In the genomic region with DNA sequence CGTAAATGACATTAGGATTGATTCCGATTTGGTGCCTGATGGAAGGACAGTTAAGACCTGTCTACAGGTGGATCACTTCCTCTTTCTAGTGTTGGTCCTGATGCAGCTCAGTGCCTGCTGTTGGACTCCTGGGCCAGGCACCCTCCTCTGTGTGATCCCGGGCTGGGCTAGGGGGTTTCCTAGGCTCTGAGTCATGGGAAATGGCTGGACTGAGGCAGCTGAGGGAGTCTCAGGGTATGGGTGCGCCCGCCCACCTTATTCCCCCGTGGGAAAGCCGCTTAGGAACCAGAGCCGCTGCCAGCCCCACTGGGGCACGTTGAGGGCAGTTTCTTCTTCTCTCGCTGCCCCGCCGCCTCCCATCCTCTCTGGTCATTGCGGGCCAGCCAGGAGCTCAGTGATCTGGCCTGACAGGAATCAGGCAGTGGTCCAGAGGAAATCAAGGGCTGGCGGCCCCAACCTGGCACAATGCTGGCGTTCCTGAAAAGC, we compare ENCODE assay signal across 9 cellular contexts. TPM values are rescaled to one million over a fixed set of nuclear protein-coding genes. Genes with fewer than 3 reads are reported as not detected.
DNase-seq lines count a peak whose midpoint lies in the region; ATAC-seq, FAIRE-seq and TF ChIP-seq lines count a peak whose summit lies in the region.
"Had no signal": no experiment of that assay in that cellular context is flagged by ENCODE, and none has a peak within 500 bp of the region (broad histone marks: within the 10 kb centered on the region; RNA-seq: fewer than 3 reads in every experiment).

No MANE protein-coding gene starts in this region.

- H3K9me3 ChIP-seq in right atrium auricular region (no peaks in the 10 kb centered on the region), endothelial cell of umbilical vein (replicated peaks; ENCODE audit: control insufficient read depth, insufficient read depth, low read length) (no peaks in the 10 kb centered on the region), thoracic aorta (no peaks in the 10 kb centered on the region)

- TF ChIP-seq CTCF in right atrium auricular region (IDR thresholded peaks at IDR 0.05), result no peak
- TF ChIP-seq CTCF in endothelial cell of umbilical vein (IDR thresholded peaks at IDR 0.05; ENCODE audit: extremely low read depth in 1 of 2, insufficient read depth in 1 of 2, low read depth in 1 of 2, low read length in 2 of 2), result no peak
- TF ChIP-seq CTCF in thoracic aorta (IDR thresholded peaks at IDR 0.05), result no peak

- intact Hi-C loops in Right ventricle myocardium inferior (cut with DNase I) (no loop called here), endothelial cell of umbilical vein (cut with micrococcal nuclease) (no loop called here)

- dilution Hi-C loops in endothelial cell of umbilical vein (cut with MboI; ENCODE audit: extremely low pct_ligation_motif_present, low sequenced_read_pairs), result no loop called here

- no peaks in the 10 kb centered on the region for H3K79me2 ChIP-seq in endothelial cell of umbilical vein (ENCODE audit: control insufficient read depth, insufficient read depth, low read length)

- DNase-seq in Right ventricle myocardium inferior (ENCODE audit: missing footprints) (no peak), right atrium auricular region (ENCODE audit: low spot score) (no peak), T-cell (peak in 1 of 34 experiments; percentile 53), endothelial cell of umbilical vein (ENCODE audit: low read depth, low spot score) (peak; percentile 77), thoracic aorta (ENCODE audit: low spot score) (no peak), NCI-H1092 treated with DMSO at 0.1 percent for 48 hours (lab: John Stamatoyannopoulos, UW) (no peak), NCI-H69 (lab: John Stamatoyannopoulos, UW) (no peak), DMS114 treated with DMSO at 0.1 percent for 48 hours (lab: John Stamatoyannopoulos, UW; ENCODE audit: unreplicated experiment) (no peak)

- no peaks in the 10 kb centered on the region for H4K20me1 ChIP-seq in endothelial cell of umbilical vein (replicated peaks; ENCODE audit: control insufficient read depth, extremely low read depth, insufficient read depth, low read length)

- peak; percentile 46 for FAIRE-seq in endothelial cell of umbilical vein (lab: Jason Lieb, UNC)
- FAIRE-seq: keratinocyte had no signal

- ATAC-seq in Right ventricle myocardium inferior, result peak; percentile 43
- peak in 1 of 4 experiments; percentile 8 for ATAC-seq in T-cell (replicated peaks in 1 of 4)
- no peak for ATAC-seq in thoracic aorta (ENCODE audit: insufficient number of reproducible peaks, low FRiP score, low read depth)

- H3K4me1 ChIP-seq in right atrium auricular region (peaks cover 0 to 42% of the 10 kb centered on the region in 2 donors), endothelial cell of umbilical vein (ENCODE audit: control insufficient read depth, extremely low read depth, insufficient read depth, low read length) (peaks cover 9% of the 10 kb centered on the region), thoracic aorta (ENCODE audit: control insufficient read depth in 1 of 2, low read depth in 2 of 2) (peaks cover 15 to 40% of the 10 kb centered on the region in 2 donors)

- no peaks in the 10 kb centered on the region for H3K9me3 Mint-ChIP-seq in T-cell

- peaks cover 97 to 100% (median 98%) of the 10 kb centered on the region in 3 donors for H3K4me1 Mint-ChIP-seq in T-cell

- CTCF ChIA-PET in T-cell (lab: Charles Lee) (interaction anchor here (1.0 kb wide), 3 partner anchors 10 to 27 kb away, joined by 4 to 6 read pairs (median 5); no protein-coding TSS in a partner anchor), endothelial cell of umbilical vein (lab: Charles Lee) (interaction anchor here (1.2 to 5.6 kb wide), 8 partner anchors 11 to 101 kb away, joined by 3 to 52 read pairs (median 4); no protein-coding TSS in a partner anchor)

- H3K4me3 ChIP-seq in right atrium auricular region (no peak overlapping the region), endothelial cell of umbilical vein (replicated peaks in 1 of 3; ENCODE audit: insufficient read depth in 1 of 3, low read depth in 1 of 3, low read length in 3 of 3) (no peak overlapping the region), thoracic aorta (peak overlapping the region; percentile 37)

- peaks cover 57% of the 10 kb centered on the region for H3K36me3 Mint-ChIP-seq in T-cell

- H3K27me3 ChIP-seq in right atrium auricular region (no peaks in the 10 kb centered on the region), endothelial cell of umbilical vein (ENCODE audit: control insufficient read depth in 2 of 2, insufficient read depth in 2 of 2, low read length in 2 of 2) (no peaks in the 10 kb centered on the region), thoracic aorta (replicated peaks; ENCODE audit: insufficient read depth) (no peaks in the 10 kb centered on the region)

- H3K27me3 Mint-ChIP-seq in T-cell, result no peaks in the 10 kb centered on the region

- no peak for TF ChIP-seq POLR2A in endothelial cell of umbilical vein (IDR thresholded peaks at IDR 0.05; ENCODE audit: low read depth, low read length)

- no peak overlapping the region for H2AFZ ChIP-seq in endothelial cell of umbilical vein (ENCODE audit: low read depth, low read length)

- H3K27ac ChIP-seq in right atrium auricular region, result no peak overlapping the region
- peak overlapping the region; percentile 16 for H3K27ac ChIP-seq in endothelial cell of umbilical vein (ENCODE audit: insufficient read depth, low read depth, low read length)
- no peak overlapping the region for H3K27ac ChIP-seq in thoracic aorta

- POLR2A ChIA-PET in T-cell (lab: Charles Lee), result interaction anchor here (1.2 to 1.5 kb wide), 2 partner anchors 16 to 27 kb away, joined by 3 read pairs; no protein-coding TSS in a partner anchor
- POLR2A ChIA-PET in endothelial cell of umbilical vein (lab: Charles Lee), result no interaction called here

- H3K4me2 ChIP-seq in endothelial cell of umbilical vein (ENCODE audit: insufficient read depth, low read length), result no peak overlapping the region

- no peaks in the 10 kb centered on the region for H3K9me1 ChIP-seq in endothelial cell of umbilical vein (replicated peaks; ENCODE audit: control insufficient read depth, extremely low read depth, insufficient read depth, low read length)

- H3K36me3 ChIP-seq in right atrium auricular region (no peaks in the 10 kb centered on the region), endothelial cell of umbilical vein (ENCODE audit: control insufficient read depth in 2 of 2, extremely low read depth in 1 of 2, insufficient read depth in 2 of 2, low read length in 2 of 2) (peaks cover 0 to 3% of the 10 kb centered on the region in 2 experiments), thoracic aorta (peaks cover 4% of the 10 kb centered on the region)

- no peak overlapping the region for H3K9ac ChIP-seq in endothelial cell of umbilical vein (replicated peaks; ENCODE audit: extremely low read depth, insufficient read depth, low read length)

- peak overlapping the region; percentile 92 to 97 for H3K27ac Mint-ChIP-seq in T-cell

- H3K4me3 Mint-ChIP-seq in T-cell, result peak overlapping the region; percentile 88 to 99 (median 92)

- no TSS peak for BruUV-seq in endothelial cell of umbilical vein (replicated peaks; lab: Mats Ljungman, UMichigan)

TF ChIP-seq in endothelial cell of umbilical vein, 7 proteins besides CTCF, POLR2A, EP300 and RAD21:
- TF ChIP-seq, protein P1, sequence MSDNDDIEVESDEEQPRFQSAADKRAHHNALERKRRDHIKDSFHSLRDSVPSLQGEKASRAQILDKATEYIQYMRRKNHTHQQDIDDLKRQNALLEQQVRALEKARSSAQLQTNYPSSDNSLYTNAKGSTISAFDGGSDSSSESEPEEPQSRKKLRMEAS (IDR thresholded peaks at IDR 0.05; ENCODE audit: insufficient read depth, insufficient read length), result no peak
- no peak for TF ChIP-seq POLR2AphosphoS5 (IDR thresholded peaks at IDR 0.05; ENCODE audit: insufficient read depth, low read depth, low read length)
- no peak for TF ChIP-seq JUN (IDR thresholded peaks at IDR 0.05; ENCODE audit: borderline replicate concordance, insufficient read depth, insufficient read length, low read depth)
- TF ChIP-seq GATA2 (IDR thresholded peaks at IDR 0.05; ENCODE audit: insufficient read depth, insufficient read length, low read depth, low read length), result no peak
- no peak for TF ChIP-seq FOS (IDR thresholded peaks at IDR 0.05; ENCODE audit: borderline replicate concordance, insufficient read depth, low read length)
- no peak for TF ChIP-seq EZH2 (IDR thresholded peaks at IDR 0.05; ENCODE audit: borderline replicate concordance, low read depth, low read length, severe bottlenecking)

RNA-seq across cellular contexts. Expression of a gene that starts 12.9 kb away (rescaled TPM):
- total RNA-seq in Right ventricle myocardium inferior (2.8 TPM), right atrium auricular region (1 to 10 TPM; 1.3 to 1.7 TPM), T-cell (100 to 1,000 TPM; 503 to 749 (median 693) TPM), endothelial cell of umbilical vein (2.3 and 2.5 TPM in 2 replicates), thoracic aorta (1 to 10 TPM in 1 of 2 donors, under 1 TPM in 1; 0.54 to 2.1 TPM)
- polyA plus RNA-seq in endothelial cell of umbilical vein, result 1.5 and 1.8 TPM in 2 replicates
- polyA plus RNA-seq in endothelial cell of umbilical vein (2011; cell fraction: cytosol; rRNA removed), result 2.0 and 2.1 TPM in 2 replicates
- polyA plus RNA-seq in endothelial cell of umbilical vein (2011; cell fraction: nucleus; rRNA removed), result 2.2 and 2.3 TPM in 2 replicates
- polyA plus RNA-seq in endothelial cell of umbilical vein (2012), result 2.2 and 2.6 TPM in 2 replicates
- polyA minus RNA-seq in endothelial cell of umbilical vein, result 2.7 and 6.1 TPM in 2 replicates
- polyA minus RNA-seq in endothelial cell of umbilical vein (2011; cell fraction: cytosol; rRNA and poly(A)+ RNA removed), result not detected
- polyA minus RNA-seq in endothelial cell of umbilical vein (2011; cell fraction: nucleus; rRNA and poly(A)+ RNA removed), result 2.5 and 2.6 TPM in 2 replicates

RNA-seq across cellular contexts. Expression of a gene that starts 49.3 kb away (rescaled TPM):
- total RNA-seq in Right ventricle myocardium inferior (458 TPM), right atrium auricular region (100 to 1,000 TPM; 287 to 360 TPM), T-cell (100 to 1,000 TPM; 178 to 314 (median 203) TPM), endothelial cell of umbilical vein (311 and 320 TPM in 2 replicates), thoracic aorta (100 to 1,000 TPM; 206 to 236 TPM)
- polyA plus RNA-seq in endothelial cell of umbilical vein, result 136 and 214 TPM in 2 replicates
- polyA plus RNA-seq in endothelial cell of umbilical vein (2011; cell fraction: cytosol; rRNA removed), result 328 and 349 TPM in 2 replicates
- 166 and 214 TPM in 2 replicates for polyA plus RNA-seq in endothelial cell of umbilical vein (2011; cell fraction: nucleus; rRNA removed)
- 542 and 646 TPM in 2 replicates for polyA plus RNA-seq in endothelial cell of umbilical vein (2012)
- polyA minus RNA-seq in endothelial cell of umbilical vein, result 140 and 142 TPM in 2 replicates
- polyA minus RNA-seq in endothelial cell of umbilical vein (2011; cell fraction: cytosol; rRNA and poly(A)+ RNA removed), result 93.9 TPM
- 72.8 and 81.6 TPM in 2 replicates for polyA minus RNA-seq in endothelial cell of umbilical vein (2011; cell fraction: nucleus; rRNA and poly(A)+ RNA removed)

Comparison
In these comparisons a context has a peak if more than half of its experiments do, and no peak if none do; other contexts are left out.
1. RNA of a gene that starts 12.9 kb away (total RNA-seq): 503 to 749 TPM in T-cell; 2.8 TPM in Right ventricle myocardium inferior (single experiment), 2.3 to 2.5 TPM in endothelial cell of umbilical vein, 0.54 to 2.1 TPM in thoracic aorta and 1.3 to 1.7 TPM in right atrium auricular region; every median in the first group is over 100 times any median in the second.